9 cellular contexts compared by ENCODE assay signal in genomic region chr12:79373896-79374499, GRCh38.
A peak's percentile ranks its signal among the peaks of the same experiment; 100 is the strongest.
DNase-seq lines count a peak whose midpoint lies in the region; ATAC-seq, FAIRE-seq and TF ChIP-seq lines count a peak whose summit lies in the region.
"Had no signal": no experiment of that assay in that cellular context is flagged by ENCODE, and none has a peak within 500 bp of the region (broad histone marks: within the 10 kb centered on the region; RNA-seq: fewer than 3 reads in every experiment).

No MANE protein-coding gene starts in this region.

- peak; percentile 95 for TF ChIP-seq CTCF in BE2C (IDR thresholded peaks at IDR 0.05; ENCODE audit: low read depth, low read length)
- peak; percentile 73 for TF ChIP-seq CTCF in bronchial epithelial cell (IDR thresholded peaks at IDR 0.05; ENCODE audit: insufficient read depth, low read length, severe bottlenecking)
- TF ChIP-seq CTCF in neural progenitor cell (IDR thresholded peaks at IDR 0.05), result peak; percentile 73

- no peaks in the 10 kb centered on the region for H3K36me3 ChIP-seq in BE2C
- no peaks in the 10 kb centered on the region for H3K36me3 ChIP-seq in bronchial epithelial cell (ENCODE audit: control insufficient read depth, insufficient read depth, low read length)
- H3K36me3 ChIP-seq in neural progenitor cell, result peaks cover 3% of the 10 kb centered on the region
- H3K36me3 ChIP-seq: neutrophil had no signal

- H3K27ac Mint-ChIP-seq in neural progenitor cell, result no peak overlapping the region

- no peak overlapping the region for H3K9ac ChIP-seq in neural progenitor cell

- H3K4me3 Mint-ChIP-seq in neural progenitor cell, result no peak overlapping the region

- H4K20me1 ChIP-seq in neural progenitor cell (ENCODE audit: low read depth), result peaks cover 4% of the 10 kb centered on the region

- no peak overlapping the region for H3K4me2 ChIP-seq in neural progenitor cell

- no peak overlapping the region for H3K27ac ChIP-seq in neural progenitor cell
- H3K27ac ChIP-seq: neutrophil had no signal

- H3K9me3 Mint-ChIP-seq in neural progenitor cell, result no peaks in the 10 kb centered on the region

- H3K4me3 ChIP-seq in BE2C (ENCODE audit: low read depth, low read length) (no peak overlapping the region), bronchial epithelial cell (ENCODE audit: low read depth, low read length) (no peak overlapping the region), neural progenitor cell (no peak overlapping the region)

- no peaks in the 10 kb centered on the region for H3K27me3 Mint-ChIP-seq in neural progenitor cell (ENCODE audit: insufficient read depth, low read depth)

- no peak for TF ChIP-seq POLR2A in GM12892 (IDR thresholded peaks at IDR 0.05; ENCODE audit: low read depth, low read length)

- H3K9me3 ChIP-seq in BE2C, result no peaks in the 10 kb centered on the region
- H3K9me3 ChIP-seq in neural progenitor cell (ENCODE audit: low read depth), result no peaks in the 10 kb centered on the region
- H3K9me3 ChIP-seq: neutrophil had no signal

- H3K27me3 ChIP-seq in BE2C, result no peaks in the 10 kb centered on the region
- no peaks in the 10 kb centered on the region for H3K27me3 ChIP-seq in bronchial epithelial cell (ENCODE audit: control insufficient read depth, insufficient read depth, low read length)
- no peaks in the 10 kb centered on the region for H3K27me3 ChIP-seq in neural progenitor cell
- H3K27me3 ChIP-seq: neutrophil had no signal

- no peak overlapping the region for H2AFZ ChIP-seq in neural progenitor cell (replicated peaks)

- FAIRE-seq in GM12892 (lab: Jason Lieb, UNC) (peak; percentile 5), bronchial epithelial cell (lab: Jason Lieb, UNC) (no peak)

- peak; percentile 70 for DNase-seq in BE2C
- no peak for DNase-seq in GM12892 (ENCODE audit: insufficient read length)
- DNase-seq in NCI-H345 (lab: John Stamatoyannopoulos, UW), result peak; percentile 15
- DNase-seq in bronchial epithelial cell (ENCODE audit: low read depth), result peak; percentile 27
- peak; percentile 47 for DNase-seq in neural progenitor cell (ENCODE audit: low spot score)
- no peak for DNase-seq in activated effector memory CD4-positive, alpha-beta T cell treated with Interleukin-2 at 50 U/mL for 16 hours

- peaks cover 13% of the 10 kb centered on the region for H3K4me1 Mint-ChIP-seq in neural progenitor cell

- H3F3A ChIP-seq in neural progenitor cell (ENCODE audit: low read depth), result no peaks in the 10 kb centered on the region

- H3K4me1 ChIP-seq in BE2C, result peaks cover 5% of the 10 kb centered on the region; the same call in 1 of the 2 replicates
- peaks cover 11% of the 10 kb centered on the region for H3K4me1 ChIP-seq in neural progenitor cell

- ATAC-seq in HG02798 (IDR thresholded peaks at IDR 0.05; ENCODE audit: poor library complexity, unreplicated experiment), result peak; percentile 86
- no peak for ATAC-seq in HG02840 (IDR thresholded peaks at IDR 0.05; ENCODE audit: low FRiP score, unreplicated experiment)

- H3K36me3 Mint-ChIP-seq in neural progenitor cell, result no peaks in the 10 kb centered on the region

- H3K79me2 ChIP-seq in neural progenitor cell (ENCODE audit: low read depth), result no peaks in the 10 kb centered on the region

Comparison
In these comparisons a context has a peak if more than half of its experiments do, and no peak if none do; other contexts are left out.
1. DNase-seq: peak in BE2C (single experiment), NCI-H345 (single experiment), bronchial epithelial cell (single experiment) and neural progenitor cell (single experiment); none in GM12892 (single experiment) and activated effector memory CD4-positive, alpha-beta T cell treated with Interleukin-2 at 50 U/mL for 16 hours (single experiment).
2. Peak in every context shown above with its lines, with median percentiles within 50 percentile points of each other: CTCF ChIP-seq.